ENCODE assay signal across 20 cellular contexts in the genomic region with DNA sequence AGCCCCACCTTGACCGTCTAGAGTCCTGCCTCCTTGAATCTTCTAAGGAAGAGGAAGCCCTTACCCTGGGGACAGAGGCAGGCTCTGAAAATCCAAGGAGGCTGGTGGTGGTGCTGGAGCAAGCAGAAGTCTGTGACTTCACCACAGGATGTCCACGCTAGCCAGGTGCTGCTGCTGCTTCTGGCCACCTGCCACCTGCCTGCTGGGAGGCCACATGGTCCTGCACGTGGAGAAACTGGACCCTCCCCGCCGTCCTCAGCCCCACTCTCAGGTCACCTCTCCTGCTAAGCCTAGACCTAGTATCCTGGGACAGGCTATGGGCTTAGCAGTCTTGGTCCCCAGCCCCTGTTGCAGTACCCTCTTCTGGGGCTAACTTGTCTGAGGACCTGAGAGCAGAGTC. TPM values are rescaled to one million over a fixed set of nuclear protein-coding genes. Genes with fewer than 3 reads are reported as not detected.
"Had no signal": no experiment of that assay in that cellular context is flagged by ENCODE, and none has a peak within 500 bp of the region (broad histone marks: within the 10 kb centered on the region; RNA-seq: fewer than 3 reads in every experiment).

No MANE protein-coding gene starts in this region.

- H3K36me3 ChIP-seq: cardiac muscle cell, upper lobe of right lung had no signal

- ATAC-seq: activated CD4-positive, alpha-beta T cell treated with anti-CD3 and anti-CD28 coated beads for 36 hours; effector memory CD8-positive, alpha-beta T cell; left cardiac atrium; naive thymus-derived CD4-positive, alpha-beta T cell; sciatic nerve; stimulated activated memory B cell treated with anti-CD40 and anti-IgM and Interleukin-4, amounts not matched to agents 10 μg/mL and 1 μg/mL and 100 μg/mL, for 72 hours; upper lobe of right lung had no signal

- H3K9me3 ChIP-seq: upper lobe of right lung had no signal

- H3K27ac Mint-ChIP-seq: activated CD4-positive, alpha-beta memory T cell treated with anti-CD3 and anti-CD28 coated beads for 36 hours; activated CD4-positive, alpha-beta T cell treated with anti-CD3 and anti-CD28 coated beads for 36 hours; activated naive CD8-positive, alpha-beta T cell treated with anti-CD3 and anti-CD28 coated beads for 36 hours; effector memory CD8-positive, alpha-beta T cell; naive thymus-derived CD4-positive, alpha-beta T cell; stimulated activated memory B cell treated with anti-CD40 and anti-IgM and Interleukin-4, amounts not matched to agents 10 μg/mL and 1 μg/mL and 100 μg/mL, for 72 hours had no signal

- H3K36me3 Mint-ChIP-seq: activated CD4-positive, alpha-beta memory T cell treated with anti-CD3 and anti-CD28 coated beads for 36 hours; activated naive CD8-positive, alpha-beta T cell treated with anti-CD3 and anti-CD28 coated beads for 36 hours; naive thymus-derived CD4-positive, alpha-beta T cell; stimulated activated memory B cell treated with anti-CD40 and anti-IgM and Interleukin-4, amounts not matched to agents 10 μg/mL and 1 μg/mL and 100 μg/mL, for 72 hours had no signal

- H3K9me3 Mint-ChIP-seq: activated CD4-positive, alpha-beta memory T cell treated with anti-CD3 and anti-CD28 coated beads for 36 hours; activated naive CD8-positive, alpha-beta T cell treated with anti-CD3 and anti-CD28 coated beads for 36 hours; effector memory CD8-positive, alpha-beta T cell; naive thymus-derived CD4-positive, alpha-beta T cell; stimulated activated memory B cell treated with anti-CD40 and anti-IgM and Interleukin-4, amounts not matched to agents 10 μg/mL and 1 μg/mL and 100 μg/mL, for 72 hours had no signal

- H3K4me1 ChIP-seq: upper lobe of right lung had no signal

- H3K4me1 Mint-ChIP-seq: activated CD4-positive, alpha-beta T cell treated with anti-CD3 and anti-CD28 coated beads for 36 hours; activated naive CD8-positive, alpha-beta T cell treated with anti-CD3 and anti-CD28 coated beads for 36 hours had no signal

- H3K4me3 Mint-ChIP-seq: activated CD4-positive, alpha-beta memory T cell treated with anti-CD3 and anti-CD28 coated beads for 36 hours; activated CD4-positive, alpha-beta T cell treated with anti-CD3 and anti-CD28 coated beads for 36 hours; activated naive CD8-positive, alpha-beta T cell treated with anti-CD3 and anti-CD28 coated beads for 36 hours; effector memory CD8-positive, alpha-beta T cell; naive thymus-derived CD4-positive, alpha-beta T cell; stimulated activated memory B cell treated with anti-CD40 and anti-IgM and Interleukin-4, amounts not matched to agents 10 μg/mL and 1 μg/mL and 100 μg/mL, for 72 hours had no signal

- H3K27me3 ChIP-seq: cardiac muscle cell, upper lobe of right lung had no signal

- H3K27ac ChIP-seq: cardiac muscle cell, hepatocyte, parathyroid adenoma, upper lobe of right lung had no signal

- DNase-seq: activated CD4-positive, alpha-beta memory T cell treated with anti-CD3 and anti-CD28 coated beads for 36 hours; activated CD4-positive, alpha-beta T cell treated with anti-CD3 and anti-CD28 coated beads for 36 hours; activated naive CD8-positive, alpha-beta T cell treated with anti-CD3 and anti-CD28 coated beads for 36 hours; amniotic stem cell; effector memory CD8-positive, alpha-beta T cell; foreskin fibroblast; left cardiac atrium; mesenchymal stem cell; naive thymus-derived CD4-positive, alpha-beta T cell; stimulated activated CD4-positive, alpha-beta T cell treated with anti-CD3 and anti-CD28 coated beads, Interleukin-4, amount 100 ng/mL, for 24 hours; upper lobe of right lung had no signal

- H3K4me3 ChIP-seq: cardiac muscle cell, hepatocyte, upper lobe of right lung had no signal

RNA-seq across cellular contexts. Expression of gene TMEM31, which starts 15.8 kb away (rescaled TPM):
- total RNA-seq: activated naive CD8-positive, alpha-beta T cell treated with anti-CD3 and anti-CD28 coated beads for 36 hours; cardiac muscle cell; dermis microvascular lymphatic vessel endothelial cell; glomerular endothelial cell; hepatocyte; left cardiac atrium; lower leg skin; mucosa of gallbladder; naive thymus-derived CD4-positive, alpha-beta T cell; upper lobe of right lung had no signal
- polyA plus RNA-seq: naive thymus-derived CD4-positive, alpha-beta T cell had no signal

RNA-seq across cellular contexts. Expression of gene PLP1, which starts 50.2 kb away (rescaled TPM):
- total RNA-seq: activated CD4-positive, alpha-beta memory T cell treated with anti-CD3 and anti-CD28 coated beads for 36 hours; activated CD4-positive, alpha-beta T cell treated with anti-CD3 and anti-CD28 coated beads for 36 hours; activated naive CD8-positive, alpha-beta T cell treated with anti-CD3 and anti-CD28 coated beads for 36 hours; glomerular endothelial cell; naive thymus-derived CD4-positive, alpha-beta T cell; upper lobe of right lung had no signal
- polyA plus RNA-seq: cardiac muscle cell; naive thymus-derived CD4-positive, alpha-beta T cell had no signal
